Comparison of ENCODE assay signal across 25 cellular contexts in genomic region chr3:59658236-59658635, GRCh38.
"Had no signal": no experiment of that assay in that cellular context is flagged by ENCODE, and none has a peak within 500 bp of the region (broad histone marks: within the 10 kb centered on the region; RNA-seq: fewer than 3 reads in every experiment).

No MANE protein-coding gene starts in this region.

- H3K4me1 ChIP-seq: neural progenitor cell, pancreas, prostate gland, spleen, uterus had no signal

- H3K4me2 ChIP-seq: neural progenitor cell had no signal

- H3K27me3 ChIP-seq: left lung, neural progenitor cell, neutrophil, pancreas, spleen, suprapubic skin, tibial nerve, uterus had no signal

- H3K36me3 ChIP-seq: left lung, lower lobe of right lung, neural progenitor cell, neutrophil, pancreas, prostate gland, spleen, suprapubic skin, tibial nerve, uterus had no signal

- DNase-seq: left lung; lower lobe of right lung; mammary epithelial cell; mesenchymal stem cell; naive thymus-derived CD8-positive, alpha-beta T cell; occipital lobe; pancreas; posterior cingulate gyrus; retina; right cardiac atrium; spleen; stimulated activated CD4-positive, alpha-beta T cell treated with anti-CD3 and anti-CD28 coated beads, Interleukin-4, amount 100 ng/mL, for 24 hours; stimulated activated naive CD4-positive, alpha-beta T cell; uterus had no signal

- H3K27ac Mint-ChIP-seq: neural progenitor cell; stimulated activated effector memory CD8-positive, alpha-beta T cell treated with anti-CD3 and anti-CD28 coated beads, Interleukin-12 subunit alpha, Interleukin-12 subunit beta, amount 100 ng/mL, for 72 hours; stimulated activated naive CD8-positive, alpha-beta T cell treated with anti-CD3 and anti-CD28 coated beads, Interleukin-15, Interleukin-2, amounts not matched to agents 100 ng/mL and 50 ng/mL, for 24 hours; type B pancreatic cell had no signal

- H3K27ac ChIP-seq: left lung, lower lobe of right lung, neural progenitor cell, neutrophil, pancreas, prostate gland, skin epidermis, spleen, suprapubic skin, tibial nerve, uterus had no signal

- H3K27me3 Mint-ChIP-seq: stimulated activated naive CD8-positive, alpha-beta T cell treated with anti-CD3 and anti-CD28 coated beads, Interleukin-15, Interleukin-2, amounts not matched to agents 100 ng/mL and 50 ng/mL, for 24 hours had no signal

- H3K9me3 ChIP-seq: left lung, lower lobe of right lung, neutrophil, pancreas, prostate gland, spleen, suprapubic skin, tibial nerve, uterus had no signal

- H3K36me3 Mint-ChIP-seq: naive thymus-derived CD8-positive, alpha-beta T cell; neural progenitor cell; stimulated activated effector memory CD8-positive, alpha-beta T cell treated with anti-CD3 and anti-CD28 coated beads, Interleukin-12 subunit alpha, Interleukin-12 subunit beta, amount 100 ng/mL, for 72 hours; type B pancreatic cell had no signal

- ATAC-seq: left lung; lower lobe of right lung; naive thymus-derived CD8-positive, alpha-beta T cell; pancreas; right cardiac atrium; sciatic nerve; stimulated activated effector memory CD8-positive, alpha-beta T cell treated with anti-CD3 and anti-CD28 coated beads, Interleukin-12 subunit alpha, Interleukin-12 subunit beta, amount 100 ng/mL, for 72 hours had no signal

- H2AFZ ChIP-seq: neural progenitor cell had no signal

- H3K9me3 Mint-ChIP-seq: nephron; neural progenitor cell; stimulated activated effector memory CD8-positive, alpha-beta T cell treated with anti-CD3 and anti-CD28 coated beads, Interleukin-12 subunit alpha, Interleukin-12 subunit beta, amount 100 ng/mL, for 72 hours; stimulated activated naive CD8-positive, alpha-beta T cell treated with anti-CD3 and anti-CD28 coated beads, Interleukin-15, Interleukin-2, amounts not matched to agents 100 ng/mL and 50 ng/mL, for 24 hours; type B pancreatic cell had no signal

- H3K4me3 ChIP-seq: left lung, lower lobe of right lung, neural progenitor cell, pancreas, prostate gland, skin epidermis, spleen, suprapubic skin, tibial nerve, uterus had no signal

- H3K4me1 Mint-ChIP-seq: naive thymus-derived CD8-positive, alpha-beta T cell; stimulated activated effector memory CD8-positive, alpha-beta T cell treated with anti-CD3 and anti-CD28 coated beads, Interleukin-12 subunit alpha, Interleukin-12 subunit beta, amount 100 ng/mL, for 72 hours had no signal

- H3K4me3 Mint-ChIP-seq: naive thymus-derived CD8-positive, alpha-beta T cell; nephron; neural progenitor cell; stimulated activated effector memory CD8-positive, alpha-beta T cell treated with anti-CD3 and anti-CD28 coated beads, Interleukin-12 subunit alpha, Interleukin-12 subunit beta, amount 100 ng/mL, for 72 hours; stimulated activated naive CD8-positive, alpha-beta T cell treated with anti-CD3 and anti-CD28 coated beads, Interleukin-15, Interleukin-2, amounts not matched to agents 100 ng/mL and 50 ng/mL, for 24 hours; type B pancreatic cell had no signal
